ENCODE assay signal across 1 cellular context in genomic region chr3:14550651-14551611, GRCh38.
TF ChIP-seq lines count a peak whose summit lies in the region.

No MANE protein-coding gene starts in this region.

TF ChIP-seq in H1, 55 proteins besides CTCF, POLR2A, EP300 and RAD21 (continued from another document):
- TF ChIP-seq CHD7 (IDR thresholded peaks at IDR 0.05; ENCODE audit: insufficient replicate concordance, low read length) (no peak), CHD1 (IDR thresholded peaks at IDR 0.05; ENCODE audit: low read depth, low read length) (no peak), CEBPB (IDR thresholded peaks at IDR 0.05; ENCODE audit: low read depth, low read length) (no peak), CTBP2 (IDR thresholded peaks at IDR 0.05; ENCODE audit: borderline replicate concordance, insufficient read depth, insufficient read length, low read length) (no peak), NANOG (IDR thresholded peaks at IDR 0.05; ENCODE audit: insufficient read depth, low read depth, low read length, poor library complexity, severe bottlenecking) (no peak)
